10 cellular contexts compared by ENCODE assay signal in genomic region chr13:96141032-96141431, GRCh38. TPM values are rescaled to one million over a fixed set of nuclear protein-coding genes. Genes with fewer than 3 reads are reported as not detected.
A peak's percentile ranks its signal among the peaks of the same experiment; 100 is the strongest.
DNase-seq lines count a peak whose midpoint lies in the region; ATAC-seq, FAIRE-seq and TF ChIP-seq lines count a peak whose summit lies in the region.
"Had no signal": no experiment of that assay in that cellular context is flagged by ENCODE, and none has a peak within 500 bp of the region (broad histone marks: within the 10 kb centered on the region; RNA-seq: fewer than 3 reads in every experiment).

No MANE protein-coding gene starts in this region.

- H2BK12ac ChIP-seq in neuronal stem cell (ENCODE audit: low read length) = no peak overlapping the region

- ATAC-seq in K562 (no peak), GM19035 (IDR thresholded peaks at IDR 0.05; ENCODE audit: unreplicated experiment) (no peak)

- no peaks in the 10 kb centered on the region for H3K79me2 ChIP-seq in K562 (ENCODE audit: control insufficient read depth, insufficient read depth, low read length)

- H3K27me3 ChIP-seq in K562 (ENCODE audit: control insufficient read depth in 2 of 2, insufficient read depth in 2 of 2, low read length in 2 of 2) = no peaks in the 10 kb centered on the region
- no peaks in the 10 kb centered on the region for H3K27me3 ChIP-seq in neuronal stem cell (ENCODE audit: control insufficient read depth in 3 of 3, insufficient read depth in 3 of 3, low read depth in 1 of 3, low read length in 3 of 3)
- H3K27me3 ChIP-seq: sigmoid colon, stomach had no signal

- H2BK5ac ChIP-seq in neuronal stem cell (ENCODE audit: low read length) = no peak overlapping the region

- no peak for TF ChIP-seq POLR2A in K562 (conservative IDR thresholded peaks at IDR 0.05)

- no peak overlapping the region for H4K8ac ChIP-seq in neuronal stem cell (ENCODE audit: low read depth, low read length)

- H2BK15ac ChIP-seq in neuronal stem cell (ENCODE audit: low read length) = no peak overlapping the region

- POLR2A ChIA-PET in K562 (lab: Yijun Ruan, JAX) = interaction anchor here (1.2 kb wide), 1 partner anchor 9 kb away, joined by 4 read pairs; no protein-coding TSS in a partner anchor

- no peak overlapping the region for H4K91ac ChIP-seq in neuronal stem cell (ENCODE audit: low read depth, low read length, poor library complexity)

- H3K27ac ChIP-seq in K562 (ENCODE audit: extremely low read depth, low read depth, low read length) (no peak overlapping the region), neuronal stem cell (replicated peaks; ENCODE audit: low read length) (no peak overlapping the region)
- H3K27ac ChIP-seq: sigmoid colon, stomach had no signal

- no peak overlapping the region for H2AK5ac ChIP-seq in neuronal stem cell (ENCODE audit: low read depth, low read length)

- in situ Hi-C loops in K562 (cut with MboI) = no loop called here

- 6% methylated on average over 3 of the region's 3 CpGs for WGBS in K562 (ENCODE audit: insufficient coverage, low coverage, missing lambda C conversion rate)
- WGBS in neuronal stem cell (ENCODE audit: extremely low coverage in 2 of 2, insufficient read length in 2 of 2, insufficient replicate concordance in 1 of 2), 2 donors = no CpG with 5 or more reads among the region's 3 CpGs

- H3K4me3 ChIP-seq in K562 (no peak overlapping the region), neuronal stem cell (ENCODE audit: low read length in 2 of 2) (no peak overlapping the region)
- H3K4me3 ChIP-seq: sigmoid colon, stomach had no signal

- FAIRE-seq in K562 (lab: Jason Lieb, UNC) = no peak

- DNase-seq in EH (ENCODE audit: low read depth) = peak; percentile 5
- DNase-seq in K562 (ENCODE audit: extremely low read depth in 1 of 4, low spot score in 3 of 4) = peak in 1 of 4 experiments; percentile 6
- DNase-seq in midbrain (lab: John Stamatoyannopoulos, UW) = peak; percentile 45
- no peak for DNase-seq in NCI-H446 (lab: John Stamatoyannopoulos, UW)
- no peak for DNase-seq in neuronal stem cell (ENCODE audit: low spot score)
- no peak for DNase-seq in stimulated activated naive CD4-positive, alpha-beta T cell treated with Interleukin-2 at 50 U/mL for 16 hours (lab: John Stamatoyannopoulos, UW)
- DNase-seq: sigmoid colon, stomach had no signal

- TF ChIP-seq RAD21 in K562 (CRISPR knock-in tag; conservative IDR thresholded peaks at IDR 0.05 in 1 of 2, IDR thresholded peaks at IDR 0.05 in 1 of 2) = peak; percentile 21 to 39; a peak in 1 of 4 replicates

- CTCF ChIA-PET in K562 (lab: Yijun Ruan, JAX; ENCODE audit: low intra/inter-chr PET ratio) = interaction anchor here (0.6 to 0.8 kb wide), 2 partner anchors 827 to 888 kb away, joined by 5 to 6 read pairs; no protein-coding TSS in a partner anchor

- H3K23ac ChIP-seq in neuronal stem cell (ENCODE audit: low read depth, low read length, poor library complexity) = no peak overlapping the region

- no peak for TF ChIP-seq EP300 in K562 (IDR thresholded peaks at IDR 0.05; ENCODE audit: low read length)

- intact Hi-C loops in K562 (cut with micrococcal nuclease) = loop anchor here (10.0 kb wide), 1 partner anchor 684 kb away; no protein-coding TSS in a partner anchor

- TF ChIP-seq CTCF in LNCAP (IDR thresholded peaks at IDR 0.05) = peak; percentile 45
- peak in 1 of 3 experiments; percentile 23; a peak in 2 of 6 replicates for TF ChIP-seq CTCF in K562 (IDR thresholded peaks at IDR 0.05 in 2 of 3, conservative IDR thresholded peaks at IDR 0.05 in 1 of 3; ENCODE audit: insufficient read depth in 2 of 3, low read depth in 1 of 3, low read length in 3 of 3)

- H3K9me3 ChIP-seq in K562 (replicated peaks; ENCODE audit: control insufficient read depth, insufficient read depth, low read depth, low read length) = no peaks in the 10 kb centered on the region
- no peaks in the 10 kb centered on the region for H3K9me3 ChIP-seq in neuronal stem cell (replicated peaks in 1 of 2; ENCODE audit: control insufficient read depth in 2 of 2, insufficient read depth in 1 of 2, low read depth in 1 of 2, low read length in 2 of 2)
- H3K9me3 ChIP-seq: sigmoid colon, stomach had no signal

- H2AFZ ChIP-seq in K562 (ENCODE audit: low read depth, low read length) = no peak overlapping the region
- no peak overlapping the region for H2AFZ ChIP-seq in neuronal stem cell (ENCODE audit: low read length)

- no peak overlapping the region for H3K4ac ChIP-seq in neuronal stem cell (ENCODE audit: low read length)

- no peaks in the 10 kb centered on the region for H3K9me1 ChIP-seq in K562 (ENCODE audit: control insufficient read depth, insufficient read depth, low read length)

- no peak overlapping the region for H3K18ac ChIP-seq in neuronal stem cell (ENCODE audit: low read length)

- no peak overlapping the region for H3K9ac ChIP-seq in K562 (ENCODE audit: insufficient read depth in 1 of 2, low read depth in 2 of 2, low read length in 2 of 2)
- no peak overlapping the region for H3K9ac ChIP-seq in neuronal stem cell (ENCODE audit: low read depth, low read length, poor library complexity)

- H3K36me3 ChIP-seq in K562 (ENCODE audit: control insufficient read depth, insufficient read depth, low read length) (no peaks in the 10 kb centered on the region), neuronal stem cell (replicated peaks in 1 of 2; ENCODE audit: control insufficient read depth in 2 of 2, insufficient read depth in 2 of 2, low read length in 2 of 2) (no peaks in the 10 kb centered on the region)
- H3K36me3 ChIP-seq: sigmoid colon, stomach had no signal

- H3K4me2 ChIP-seq in K562 (ENCODE audit: insufficient read depth, low read length) (no peak overlapping the region), neuronal stem cell (ENCODE audit: insufficient read depth, low read length, poor library complexity, severe bottlenecking) (no peak overlapping the region)

- no peaks in the 10 kb centered on the region for H4K20me1 ChIP-seq in K562 (replicated peaks; ENCODE audit: control insufficient read depth, insufficient read depth, low read length)

- no TSS peak for BruUV-seq in K562 (replicated peaks; lab: Mats Ljungman, UMichigan)

- no peaks in the 10 kb centered on the region for H3K79me1 ChIP-seq in neuronal stem cell (ENCODE audit: low read depth, low read length)

- H3K14ac ChIP-seq in neuronal stem cell (ENCODE audit: low read length) = no peak overlapping the region

- no peak overlapping the region for H2BK120ac ChIP-seq in neuronal stem cell (ENCODE audit: low read depth, low read length)

- no peaks in the 10 kb centered on the region for H3K4me1 ChIP-seq in K562 (replicated peaks in 1 of 2; ENCODE audit: control insufficient read depth in 2 of 2, insufficient read depth in 2 of 2, low read length in 2 of 2)
- no peaks in the 10 kb centered on the region for H3K4me1 ChIP-seq in neuronal stem cell (ENCODE audit: control insufficient read depth in 2 of 2, insufficient read depth in 1 of 2, low read depth in 1 of 2, low read length in 2 of 2)
- H3K4me1 ChIP-seq: sigmoid colon, stomach had no signal

TF ChIP-seq in K562, 482 proteins besides CTCF, POLR2A, EP300 and RAD21 (continues in another document):
- TF ChIP-seq ZBTB8A (IDR thresholded peaks at IDR 0.05; ENCODE audit: partially characterized antibody) (no peak), TSHZ1 (CRISPR knock-in tag; IDR thresholded peaks at IDR 0.05) (no peak), SMARCC2 (IDR thresholded peaks at IDR 0.05; ENCODE audit: low read depth) (no peak), HDGF (IDR thresholded peaks at IDR 0.05) (no peak), TBL1XR1 (IDR thresholded peaks at IDR 0.05; ENCODE audit: low read length in 2 of 2) (no peak)

RNA-seq across cellular contexts. Expression of gene HS6ST3, which starts 51.1 kb away (rescaled TPM):
- total RNA-seq in K562 (2011; cell fraction: chromatin; rRNA removed; ENCODE audit: low replicate concordance) = not detected in 2 replicates
- total RNA-seq in K562 (2011; cell fraction: nucleolus; rRNA removed) = not detected in 2 replicates
- total RNA-seq in K562 (2011; cell fraction: nucleoplasm; rRNA removed) = not detected in 2 replicates
- not detected in 2 replicates for total RNA-seq in K562 (2014; rRNA removed)
- not detected in 2 replicates for total RNA-seq in K562 (2014; rRNA removed; fragmentation: Illumina TruSeq; extraction: Trizol)
- not detected in 2 replicates for total RNA-seq in K562 (2015; rRNA removed; fragmentation: Illumina TruSeq; extraction: Trizol)
- not detected in 2 replicates for total RNA-seq in K562 (2021)
- not detected in 2 replicates for polyA plus RNA-seq in K562 (2011; rRNA removed)
- polyA plus RNA-seq in K562 (2011; cell fraction: cytosol; rRNA removed) = not detected in 2 replicates
- polyA plus RNA-seq in K562 (2011; cell fraction: nucleus; rRNA removed) = not detected in 2 replicates
- polyA plus RNA-seq in K562 (2012) = not detected in 2 replicates
- polyA plus RNA-seq in K562 (2014; fragmentation: Illumina TruSeq; extraction: Trizol) = not detected in 2 replicates
- not detected for polyA plus RNA-seq in K562 (2014; fragmentation: Nextera tagmentation; extraction: Ambion mirVana)
- polyA plus RNA-seq in K562 (2014; rRNA removed) = not detected in 2 replicates
- polyA minus RNA-seq in K562 (2011; rRNA and poly(A)+ RNA removed) = not detected in 2 replicates
- polyA minus RNA-seq in K562 (2011; cell fraction: cytosol; rRNA and poly(A)+ RNA removed) = not detected in 2 replicates
- not detected in 2 replicates for polyA minus RNA-seq in K562 (2011; cell fraction: nucleus; rRNA and poly(A)+ RNA removed)
- 1.4 TPM for polyA plus RNA-seq in neuronal stem cell (2013, experiment 1 of 2)
- polyA plus RNA-seq in neuronal stem cell (2013, experiment 2 of 2) = 1.4 TPM

Comparison
In these comparisons a context has a peak if more than half of its experiments do, and no peak if none do; other contexts are left out.
1. DNase-seq: peak in EH (single experiment) and midbrain (single experiment); none in NCI-H446 (0 of 2), neuronal stem cell (single experiment) and stimulated activated naive CD4-positive, alpha-beta T cell treated with Interleukin-2 at 50 U/mL for 16 hours (single experiment).